In genomic region chr12:91361864-91362263, GRCh38 we compare ENCODE assay signal across 8 cellular contexts.
DNase-seq lines count a peak whose midpoint lies in the region; ATAC-seq and TF ChIP-seq lines count a peak whose summit lies in the region.

No MANE protein-coding gene starts in this region.

- no peaks in the 10 kb centered on the region for H3K9me2 ChIP-seq in hepatocyte (replicated peaks; ENCODE audit: insufficient read depth)

- WGBS in hepatocyte (ENCODE audit: low lambda C conversion rate, missing lambda C conversion rate) = 39% methylated on average over 5 of the region's 5 CpGs
- WGBS in thyroid gland, 2 donors = 40 to 43% methylated on average over 5 of the region's 5 CpGs

- no peaks in the 10 kb centered on the region for H4K20me1 ChIP-seq in hepatocyte (ENCODE audit: insufficient read depth, poor library complexity, severe bottlenecking)

- intact Hi-C loops in thyroid gland (cut with DNase I) = loop anchor here (10.0 kb wide), 1 partner anchor 1213 kb away; no protein-coding TSS in a partner anchor

- H3K36me3 ChIP-seq in hepatocyte (replicated peaks; ENCODE audit: insufficient read depth, low read depth) (no peaks in the 10 kb centered on the region), thyroid gland (no peaks in the 10 kb centered on the region)

- no peak overlapping the region for H2AFZ ChIP-seq in hepatocyte

- H3K9me3 ChIP-seq in hepatocyte (ENCODE audit: low read depth) (no peaks in the 10 kb centered on the region), thyroid gland (no peaks in the 10 kb centered on the region)

- DNase-seq in SIG-M5 treated with dmso at 0.1 percent for 504 hours (lab: John Stamatoyannopoulos, UW; ENCODE audit: unreplicated experiment) = peak; percentile 63
- DNase-seq in SIG-M5 (lab: John Stamatoyannopoulos, UW) = no peak
- DNase-seq in MV-4-11 (lab: John Stamatoyannopoulos, UW) = peak; percentile 24
- peak; percentile 71 for DNase-seq in hepatocyte (ENCODE audit: low spot score)
- no peak for DNase-seq in thyroid gland

- TF ChIP-seq POLR2A in thyroid gland (IDR thresholded peaks at IDR 0.05) = no peak

- H3K4me2 ChIP-seq in hepatocyte = peak overlapping the region; percentile 24

- no peak for ATAC-seq in HG03442 (IDR thresholded peaks at IDR 0.05; ENCODE audit: unreplicated experiment)
- ATAC-seq in GM18498 (IDR thresholded peaks at IDR 0.05; ENCODE audit: unreplicated experiment) = no peak

- H3K79me2 ChIP-seq in hepatocyte = no peaks in the 10 kb centered on the region

- TF ChIP-seq CTCF in VCaP (conservative IDR thresholded peaks at IDR 0.05) = peak; percentile 72
- TF ChIP-seq CTCF in hepatocyte (IDR thresholded peaks at IDR 0.05; ENCODE audit: poor library complexity) = peak; percentile 67
- peak; percentile 39 to 70 (median 64) for TF ChIP-seq CTCF in thyroid gland (IDR thresholded peaks at IDR 0.05)

- H3K27me3 ChIP-seq in hepatocyte (no peaks in the 10 kb centered on the region), thyroid gland (no peaks in the 10 kb centered on the region)

- H3K27ac ChIP-seq in VCaP (no peak overlapping the region), hepatocyte (no peak overlapping the region), thyroid gland (no peak overlapping the region)

- peaks cover 3% of the 10 kb centered on the region for H3K4me1 ChIP-seq in hepatocyte (ENCODE audit: insufficient read depth)
- no peaks in the 10 kb centered on the region for H3K4me1 ChIP-seq in thyroid gland

- H3K4me3 ChIP-seq in hepatocyte (no peak overlapping the region), thyroid gland (replicated peaks in 1 of 3) (no peak overlapping the region)

Comparison
In these comparisons a context has a peak if more than half of its experiments do, and no peak if none do; other contexts are left out.
1. DNase-seq: peak in SIG-M5 treated with dmso at 0.1 percent for 504 hours (single experiment), MV-4-11 (single experiment) and hepatocyte (single experiment); none in SIG-M5 (single experiment) and thyroid gland (0 of 2).
2. Peak in every context shown above with its lines, with median percentiles within 50 percentile points of each other: CTCF ChIP-seq.